ENCODE assay signal across 24 cellular contexts in the genomic region with DNA sequence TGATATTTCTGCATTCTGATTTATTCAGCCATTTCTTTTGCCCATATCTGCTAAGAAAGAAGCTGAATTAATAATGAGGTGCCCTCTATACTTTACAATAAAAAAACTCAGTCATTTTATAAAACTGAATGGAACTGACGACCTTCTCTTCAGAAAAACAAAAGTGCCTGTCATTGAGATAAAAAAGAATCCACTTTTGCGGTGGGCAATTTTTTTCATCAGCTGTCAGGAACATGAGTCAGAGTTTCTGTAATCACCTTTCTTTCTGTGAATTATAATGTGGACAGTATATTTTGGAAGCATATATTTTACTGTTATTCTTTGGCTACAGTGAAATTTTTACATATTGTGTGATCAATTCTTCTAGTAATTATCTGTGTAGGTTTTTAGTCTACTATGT. TPM values are rescaled to one million over a fixed set of nuclear protein-coding genes. Genes with fewer than 3 reads are reported as not detected.
"Had no signal": no experiment of that assay in that cellular context is flagged by ENCODE, and none has a peak within 500 bp of the region (broad histone marks: within the 10 kb centered on the region; RNA-seq: fewer than 3 reads in every experiment).

No MANE protein-coding gene starts in this region.

- H3K4me3 ChIP-seq: Peyer's patch, SJSA1 had no signal

- H3K27me3 ChIP-seq: brain microvascular endothelial cell, Peyer's patch, SJSA1 had no signal

- DNase-seq: activated CD4-positive, alpha-beta T cell treated with anti-CD3 and anti-CD28 coated beads, Interleukin-2, amount 50 U/mL, for 1 hour; activated CD4-positive, CD25-positive, alpha-beta regulatory T cell; activated CD8-positive, alpha-beta memory T cell treated with anti-CD3 and anti-CD28 coated beads, Interleukin-2, amount 50 U/mL, for 4 hours; activated CD8-positive, alpha-beta T cell treated with anti-CD3 and anti-CD28 coated beads for 36 hours; activated naive CD8-positive, alpha-beta T cell treated with anti-CD3 and anti-CD28 coated beads, Interleukin-2, amount 50 U/mL, for 24 hours; activated T-cell treated with anti-CD3 and anti-CD28 coated beads, Interleukin-2, amount 50 U/mL, for 1 hour; amygdala; brain microvascular endothelial cell; cerebellar nuclear complex; NCI-H1105 treated with DMSO at 0.1 percent for 48 hours; NCI-H1436 treated with DMSO at 0.1 percent for 48 hours; NCI-H187 treated with DMSO at 0.1 percent for 48 hours; NCI-H2081 treated with DMSO at 0.1 percent for 48 hours; NCI-H446; NCI-H524; Peyer's patch; Right ventricle myocardium superior; T-cell; T-helper 2 cell; T1000 had no signal

- H3K4me1 Mint-ChIP-seq: activated naive CD8-positive, alpha-beta T cell treated with anti-CD3 and anti-CD28 coated beads, Interleukin-2, amount 50 U/mL, for 24 hours; T-cell had no signal

- H3K4me1 ChIP-seq: Peyer's patch, SJSA1 had no signal

- H3K9me3 Mint-ChIP-seq: activated CD8-positive, alpha-beta T cell treated with anti-CD3 and anti-CD28 coated beads for 36 hours; activated naive CD4-positive, alpha-beta T cell treated with anti-CD3 and anti-CD28 coated beads, Interleukin-2, amount 50 U/mL, for 72 hours; activated naive CD8-positive, alpha-beta T cell treated with anti-CD3 and anti-CD28 coated beads, Interleukin-2, amount 50 U/mL, for 24 hours; T-cell had no signal

- H3K4me3 Mint-ChIP-seq: activated CD8-positive, alpha-beta T cell treated with anti-CD3 and anti-CD28 coated beads for 36 hours; activated naive CD8-positive, alpha-beta T cell treated with anti-CD3 and anti-CD28 coated beads, Interleukin-2, amount 50 U/mL, for 24 hours; T-cell had no signal

- H3K36me3 Mint-ChIP-seq: activated naive CD4-positive, alpha-beta T cell treated with anti-CD3 and anti-CD28 coated beads, Interleukin-2, amount 50 U/mL, for 72 hours; T-cell had no signal

- H3K27ac Mint-ChIP-seq: activated CD8-positive, alpha-beta T cell treated with anti-CD3 and anti-CD28 coated beads for 36 hours; activated naive CD4-positive, alpha-beta T cell treated with anti-CD3 and anti-CD28 coated beads, Interleukin-2, amount 50 U/mL, for 72 hours; activated naive CD8-positive, alpha-beta T cell treated with anti-CD3 and anti-CD28 coated beads, Interleukin-2, amount 50 U/mL, for 24 hours; T-cell had no signal

- H3K27ac ChIP-seq: brain microvascular endothelial cell, Peyer's patch, RWPE1, SJSA1, VCaP had no signal

- H3K9me3 ChIP-seq: Peyer's patch, SJSA1 had no signal

- H3K36me3 ChIP-seq: brain microvascular endothelial cell, Peyer's patch, SJSA1 had no signal

RNA-seq across cellular contexts. Expression of gene IL20RA, which starts 33.4 kb away (rescaled TPM):
- total RNA-seq: activated CD8-positive, alpha-beta T cell treated with anti-CD3 and anti-CD28 coated beads for 36 hours; activated naive CD4-positive, alpha-beta T cell treated with anti-CD3 and anti-CD28 coated beads, Interleukin-2, amount 50 U/mL, for 72 hours; SJSA1 had no signal
